ENCODE assay signal across 1 cellular context in genomic region chr16:2152695-2153506, GRCh38.
A peak's percentile ranks its signal among the peaks of the same experiment; 100 is the strongest.
TF ChIP-seq lines count a peak whose summit lies in the region.

No MANE protein-coding gene starts in this region.

TF ChIP-seq in K562, 482 proteins besides CTCF, POLR2A, EP300 and RAD21 (continued from another document and continues in another):
- TF ChIP-seq AFF1 (IDR thresholded peaks at IDR 0.05; ENCODE audit: low read depth in 1 of 2, partially characterized antibody in 2 of 2): no peak
- TF ChIP-seq ZNF384 (IDR thresholded peaks at IDR 0.05; ENCODE audit: low read depth, low read length): peak; percentile 86
- TF ChIP-seq SMAD4 (CRISPR knock-in tag; conservative IDR thresholded peaks at IDR 0.05): 0 out of 2 replicates have a peak, but pooled peaks have one; percentile 29
- TF ChIP-seq HDAC2 (IDR thresholded peaks at IDR 0.05): no peak
- TF ChIP-seq, protein P1, sequence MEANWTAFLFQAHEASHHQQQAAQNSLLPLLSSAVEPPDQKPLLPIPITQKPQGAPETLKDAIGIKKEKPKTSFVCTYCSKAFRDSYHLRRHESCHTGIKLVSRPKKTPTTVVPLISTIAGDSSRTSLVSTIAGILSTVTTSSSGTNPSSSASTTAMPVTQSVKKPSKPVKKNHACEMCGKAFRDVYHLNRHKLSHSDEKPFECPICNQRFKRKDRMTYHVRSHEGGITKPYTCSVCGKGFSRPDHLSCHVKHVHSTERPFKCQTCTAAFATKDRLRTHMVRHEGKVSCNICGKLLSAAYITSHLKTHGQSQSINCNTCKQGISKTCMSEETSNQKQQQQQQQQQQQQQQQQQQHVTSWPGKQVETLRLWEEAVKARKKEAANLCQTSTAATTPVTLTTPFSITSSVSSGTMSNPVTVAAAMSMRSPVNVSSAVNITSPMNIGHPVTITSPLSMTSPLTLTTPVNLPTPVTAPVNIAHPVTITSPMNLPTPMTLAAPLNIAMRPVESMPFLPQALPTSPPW (CRISPR knock-in tag; IDR thresholded peaks at IDR 0.05): 0 out of 2 replicates have a peak, but pooled peaks have one; percentile 32
- TF ChIP-seq NBN (IDR thresholded peaks at IDR 0.05; ENCODE audit: low read depth): no peak
- no peak for TF ChIP-seq MTA2 (IDR thresholded peaks at IDR 0.05; ENCODE audit: low read depth)
- no peak for TF ChIP-seq SAFB (IDR thresholded peaks at IDR 0.05; ENCODE audit: borderline replicate concordance, low read depth, low read length)
- TF ChIP-seq KLF10 (CRISPR knock-in tag; IDR thresholded peaks at IDR 0.05): no peak; the same call in 1 of the 2 replicates
- TF ChIP-seq SREBF1 (IDR thresholded peaks at IDR 0.05; ENCODE audit: borderline replicate concordance, low read depth, low read length): no peak
- TF ChIP-seq, protein P2, sequence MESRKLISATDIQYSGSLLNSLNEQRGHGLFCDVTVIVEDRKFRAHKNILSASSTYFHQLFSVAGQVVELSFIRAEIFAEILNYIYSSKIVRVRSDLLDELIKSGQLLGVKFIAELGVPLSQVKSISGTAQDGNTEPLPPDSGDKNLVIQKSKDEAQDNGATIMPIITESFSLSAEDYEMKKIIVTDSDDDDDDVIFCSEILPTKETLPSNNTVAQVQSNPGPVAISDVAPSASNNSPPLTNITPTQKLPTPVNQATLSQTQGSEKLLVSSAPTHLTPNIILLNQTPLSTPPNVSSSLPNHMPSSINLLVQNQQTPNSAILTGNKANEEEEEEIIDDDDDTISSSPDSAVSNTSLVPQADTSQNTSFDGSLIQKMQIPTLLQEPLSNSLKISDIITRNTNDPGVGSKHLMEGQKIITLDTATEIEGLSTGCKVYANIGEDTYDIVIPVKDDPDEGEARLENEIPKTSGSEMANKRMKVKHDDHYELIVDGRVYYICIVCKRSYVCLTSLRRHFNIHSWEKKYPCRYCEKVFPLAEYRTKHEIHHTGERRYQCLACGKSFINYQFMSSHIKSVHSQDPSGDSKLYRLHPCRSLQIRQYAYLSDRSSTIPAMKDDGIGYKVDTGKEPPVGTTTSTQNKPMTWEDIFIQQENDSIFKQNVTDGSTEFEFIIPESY (CRISPR knock-in tag; IDR thresholded peaks at IDR 0.05): no peak
- TF ChIP-seq SREBF2 (CRISPR knock-in tag; IDR thresholded peaks at IDR 0.05): no peak
- TF ChIP-seq RREB1 (CRISPR knock-in tag; IDR thresholded peaks at IDR 0.05): no peak
- no peak for TF ChIP-seq ZFP36 (IDR thresholded peaks at IDR 0.05; ENCODE audit: low read depth, low read length, partially characterized antibody)
- TF ChIP-seq ZKSCAN3 (CRISPR knock-in tag; IDR thresholded peaks at IDR 0.05): no peak
- TF ChIP-seq ZNF668 (CRISPR knock-in tag; IDR thresholded peaks at IDR 0.05): no peak
- no peak for TF ChIP-seq ARHGAP35 (IDR thresholded peaks at IDR 0.05; ENCODE audit: partially characterized antibody)
- TF ChIP-seq ZBED1 (IDR thresholded peaks at IDR 0.05): no peak
- TF ChIP-seq ZNF354B (CRISPR knock-in tag; IDR thresholded peaks at IDR 0.05): no peak
- 0 out of 4 replicates have a peak, but pooled peaks of 1 of the 2 experiments have one; percentile 7 for TF ChIP-seq TEAD1 (CRISPR knock-in tag; IDR thresholded peaks at IDR 0.05)
- no peak for TF ChIP-seq ARID3A (IDR thresholded peaks at IDR 0.05; ENCODE audit: borderline replicate concordance, low read depth, low read length)
- TF ChIP-seq PYGO2 (tag; IDR thresholded peaks at IDR 0.05): no peak
- TF ChIP-seq MED1 (CRISPR knock-in tag; IDR thresholded peaks at IDR 0.05; ENCODE audit: borderline replicate concordance): no peak
- TF ChIP-seq HNRNPUL1 (IDR thresholded peaks at IDR 0.05; ENCODE audit: low read length): peak; percentile 85; the same call in 1 of the 2 replicates
- no peak for TF ChIP-seq MCM2 (IDR thresholded peaks at IDR 0.05; ENCODE audit: low read depth)
- TF ChIP-seq RBM14 (IDR thresholded peaks at IDR 0.05; ENCODE audit: borderline replicate concordance, insufficient read depth, low read depth, low read length): no peak; the same call in 1 of the 2 replicates
- TF ChIP-seq ZNF431 (CRISPR knock-in tag; IDR thresholded peaks at IDR 0.05): no peak
- TF ChIP-seq ZNF12 (CRISPR knock-in tag; IDR thresholded peaks at IDR 0.05): no peak
- peak; percentile 49; the same call in 1 of the 2 replicates for TF ChIP-seq ZNF77 (CRISPR knock-in tag; IDR thresholded peaks at IDR 0.05)
- TF ChIP-seq, protein P3, sequence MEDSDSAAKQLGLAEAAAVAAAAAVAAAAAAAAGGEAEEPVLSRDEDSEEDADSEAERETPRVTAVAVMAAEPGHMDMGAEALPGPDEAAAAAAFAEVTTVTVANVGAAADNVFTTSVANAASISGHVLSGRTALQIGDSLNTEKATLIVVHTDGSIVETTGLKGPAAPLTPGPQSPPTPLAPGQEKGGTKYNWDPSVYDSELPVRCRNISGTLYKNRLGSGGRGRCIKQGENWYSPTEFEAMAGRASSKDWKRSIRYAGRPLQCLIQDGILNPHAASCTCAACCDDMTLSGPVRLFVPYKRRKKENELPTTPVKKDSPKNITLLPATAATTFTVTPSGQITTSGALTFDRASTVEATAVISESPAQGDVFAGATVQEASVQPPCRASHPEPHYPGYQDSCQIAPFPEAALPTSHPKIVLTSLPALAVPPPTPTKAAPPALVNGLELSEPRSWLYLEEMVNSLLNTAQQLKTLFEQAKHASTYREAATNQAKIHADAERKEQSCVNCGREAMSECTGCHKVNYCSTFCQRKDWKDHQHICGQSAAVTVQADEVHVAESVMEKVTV (CRISPR knock-in tag; IDR thresholded peaks at IDR 0.05): no peak
- no peak for TF ChIP-seq RFX1 (IDR thresholded peaks at IDR 0.05)
- TF ChIP-seq JUND (IDR thresholded peaks at IDR 0.05; ENCODE audit: borderline replicate concordance, low read depth, low read length): no peak
- no peak for TF ChIP-seq JUND (tag; IDR thresholded peaks at IDR 0.05; ENCODE audit: borderline replicate concordance, low read depth, low read length)
- TF ChIP-seq, protein P4, sequence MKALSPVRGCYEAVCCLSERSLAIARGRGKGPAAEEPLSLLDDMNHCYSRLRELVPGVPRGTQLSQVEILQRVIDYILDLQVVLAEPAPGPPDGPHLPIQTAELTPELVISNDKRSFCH (CRISPR knock-in tag; IDR thresholded peaks at IDR 0.05): no peak
- TF ChIP-seq, protein P4 (tag; IDR thresholded peaks at IDR 0.05): no peak
- 0 out of 2 replicates have a peak, but pooled peaks have one; percentile 90 for TF ChIP-seq POLR2AphosphoS2 (IDR thresholded peaks at IDR 0.05; ENCODE audit: low read length)
- TF ChIP-seq ZNF780A (CRISPR knock-in tag; IDR thresholded peaks at IDR 0.05): no peak
- no peak for TF ChIP-seq SRSF9 (IDR thresholded peaks at IDR 0.05; ENCODE audit: borderline replicate concordance, low read depth, low read length)
- no peak for TF ChIP-seq ZNF436 (CRISPR knock-in tag; IDR thresholded peaks at IDR 0.05)
- TF ChIP-seq ZSCAN29 (IDR thresholded peaks at IDR 0.05): no peak
- TF ChIP-seq, protein P5, sequence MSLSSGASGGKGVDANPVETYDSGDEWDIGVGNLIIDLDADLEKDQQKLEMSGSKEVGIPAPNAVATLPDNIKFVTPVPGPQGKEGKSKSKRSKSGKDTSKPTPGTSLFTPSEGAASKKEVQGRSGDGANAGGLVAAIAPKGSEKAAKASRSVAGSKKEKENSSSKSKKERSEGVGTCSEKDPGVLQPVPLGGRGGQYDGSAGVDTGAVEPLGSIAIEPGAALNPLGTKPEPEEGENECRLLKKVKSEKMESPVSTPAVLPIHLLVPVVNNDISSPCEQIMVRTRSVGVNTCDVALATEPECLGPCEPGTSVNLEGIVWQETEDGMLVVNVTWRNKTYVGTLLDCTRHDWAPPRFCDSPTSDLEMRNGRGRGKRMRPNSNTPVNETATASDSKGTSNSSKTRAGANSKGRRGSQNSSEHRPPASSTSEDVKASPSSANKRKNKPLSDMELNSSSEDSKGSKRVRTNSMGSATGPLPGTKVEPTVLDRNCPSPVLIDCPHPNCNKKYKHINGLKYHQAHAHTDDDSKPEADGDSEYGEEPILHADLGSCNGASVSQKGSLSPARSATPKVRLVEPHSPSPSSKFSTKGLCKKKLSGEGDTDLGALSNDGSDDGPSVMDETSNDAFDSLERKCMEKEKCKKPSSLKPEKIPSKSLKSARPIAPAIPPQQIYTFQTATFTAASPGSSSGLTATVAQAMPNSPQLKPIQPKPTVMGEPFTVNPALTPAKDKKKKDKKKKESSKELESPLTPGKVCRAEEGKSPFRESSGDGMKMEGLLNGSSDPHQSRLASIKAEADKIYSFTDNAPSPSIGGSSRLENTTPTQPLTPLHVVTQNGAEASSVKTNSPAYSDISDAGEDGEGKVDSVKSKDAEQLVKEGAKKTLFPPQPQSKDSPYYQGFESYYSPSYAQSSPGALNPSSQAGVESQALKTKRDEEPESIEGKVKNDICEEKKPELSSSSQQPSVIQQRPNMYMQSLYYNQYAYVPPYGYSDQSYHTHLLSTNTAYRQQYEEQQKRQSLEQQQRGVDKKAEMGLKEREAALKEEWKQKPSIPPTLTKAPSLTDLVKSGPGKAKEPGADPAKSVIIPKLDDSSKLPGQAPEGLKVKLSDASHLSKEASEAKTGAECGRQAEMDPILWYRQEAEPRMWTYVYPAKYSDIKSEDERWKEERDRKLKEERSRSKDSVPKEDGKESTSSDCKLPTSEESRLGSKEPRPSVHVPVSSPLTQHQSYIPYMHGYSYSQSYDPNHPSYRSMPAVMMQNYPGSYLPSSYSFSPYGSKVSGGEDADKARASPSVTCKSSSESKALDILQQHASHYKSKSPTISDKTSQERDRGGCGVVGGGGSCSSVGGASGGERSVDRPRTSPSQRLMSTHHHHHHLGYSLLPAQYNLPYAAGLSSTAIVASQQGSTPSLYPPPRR (CRISPR knock-in tag; IDR thresholded peaks at IDR 0.05; ENCODE audit: borderline replicate concordance): no peak
